14 cellular contexts compared by ENCODE assay signal in genomic region chr4:86586160-86586572, GRCh38. TPM values are rescaled to one million over a fixed set of nuclear protein-coding genes. Genes with fewer than 3 reads are reported as not detected.
DNase-seq lines count a peak whose midpoint lies in the region; ATAC-seq and TF ChIP-seq lines count a peak whose summit lies in the region.
"Had no signal": no experiment of that assay in that cellular context is flagged by ENCODE, and none has a peak within 500 bp of the region (broad histone marks: within the 10 kb centered on the region; RNA-seq: fewer than 3 reads in every experiment).

No MANE protein-coding gene starts in this region.

- H3K9me3 Mint-ChIP-seq in endodermal cell = no peaks in the 10 kb centered on the region
- no peaks in the 10 kb centered on the region for H3K9me3 Mint-ChIP-seq in naive B cell

- H3K27ac Mint-ChIP-seq in endodermal cell = no peak overlapping the region
- no peak overlapping the region for H3K27ac Mint-ChIP-seq in naive B cell

- H3K36me3 ChIP-seq in endodermal cell (ENCODE audit: control insufficient read depth, insufficient read depth, low read length) = no peaks in the 10 kb centered on the region

- no peaks in the 10 kb centered on the region for H3K36me3 Mint-ChIP-seq in endodermal cell (ENCODE audit: low read depth)
- H3K36me3 Mint-ChIP-seq in naive B cell = no peaks in the 10 kb centered on the region

- H3K4me1 ChIP-seq in endodermal cell (ENCODE audit: control insufficient read depth, insufficient read depth, low read length) = peaks cover 6% of the 10 kb centered on the region

- no peak for TF ChIP-seq CTCF in endodermal cell (conservative IDR thresholded peaks at IDR 0.05)

- peak; percentile 35 to 55 for ATAC-seq in naive B cell (ENCODE audit: low read depth in 2 of 2)

- H3K4me1 Mint-ChIP-seq in endodermal cell (peaks cover 31% of the 10 kb centered on the region), naive B cell (peaks cover 0 to 9% (median 0%) of the 10 kb centered on the region in 3 donors)

- no peak overlapping the region for H3K27ac ChIP-seq in endodermal cell (ENCODE audit: low read depth, low read length)
- H3K27ac ChIP-seq: KMS-11 had no signal

- H3K9ac ChIP-seq in endodermal cell (ENCODE audit: extremely low read depth, low read length, poor library complexity, severe bottlenecking) = no peak overlapping the region
- H3K9ac ChIP-seq: KMS-11 had no signal

- 45% methylated on average over 4 of the region's 4 CpGs; no CpG with 5 or more reads in 1 of the 2 experiments for WGBS in endodermal cell (ENCODE audit: insufficient coverage in 1 of 2, insufficient read length in 1 of 2), 2 experiments

- peak; percentile 15 for DNase-seq in ELF-1 (ENCODE audit: low read depth, low spot score)
- DNase-seq in NAMALWA (ENCODE audit: low spot score) = peak; percentile 4
- DNase-seq in endodermal cell = no peak
- no peak for DNase-seq in naive B cell
- no peak for DNase-seq in activated effector memory CD4-positive, alpha-beta T cell treated with Interleukin-2 at 50 U/mL for 16 hours
- no peak for DNase-seq in activated effector memory CD4-positive, alpha-beta T cell treated with anti-CD3 and anti-CD28 coated beads, Interleukin-2, amount 50 U/mL, for 16 hours
- no peak for DNase-seq in amygdala (lab: John Stamatoyannopoulos, UW)
- no peak for DNase-seq in NCI-H345 (lab: John Stamatoyannopoulos, UW)
- DNase-seq: activated CD4-positive, CD25-positive, alpha-beta regulatory T cell treated with anti-CD3 and anti-CD28 coated beads, Interleukin-2, amount 50 U/mL, for 72 hours; activated naive CD4-positive, alpha-beta T cell treated with anti-CD3 and anti-CD28 coated beads, Interleukin-2, amount 50 U/mL, for 16 hours; effector CD8-positive, alpha-beta T cell; NK-92 treated with Interleukin-12 subunit alpha and Interleukin-12 subunit beta, amount 100 ng/mL, for 24 hours; stimulated activated CD8-positive, alpha-beta memory T cell treated with anti-CD3 and anti-CD28 coated beads, Interleukin-4, amount 100 ng/mL, for 48 hours had no signal

- peak overlapping the region; percentile 9 for H3K4me3 ChIP-seq in endodermal cell (ENCODE audit: low read length)

- no peak overlapping the region for H3K4me3 Mint-ChIP-seq in endodermal cell
- no peak overlapping the region for H3K4me3 Mint-ChIP-seq in naive B cell

- H3K9me3 ChIP-seq in endodermal cell (ENCODE audit: control insufficient read depth, low read length) = no peaks in the 10 kb centered on the region

- H3K27me3 ChIP-seq in endodermal cell (ENCODE audit: control insufficient read depth, insufficient read depth, low read length, poor library complexity, severe bottlenecking) = peaks cover 30% of the 10 kb centered on the region

- H3K27me3 Mint-ChIP-seq in endodermal cell (ENCODE audit: insufficient read depth) = peaks cover 46% of the 10 kb centered on the region
- peaks cover 0 to 3% (median 0%) of the 10 kb centered on the region in 3 donors for H3K27me3 Mint-ChIP-seq in naive B cell

RNA-seq across cellular contexts. Expression of gene PTPN13, which starts 7.9 kb away (rescaled TPM):
- 100 to 1,000 TPM; 130 to 238 TPM for total RNA-seq in endodermal cell
- polyA plus RNA-seq in endodermal cell (2013, experiment 1 of 2) = 66.8 TPM
- polyA plus RNA-seq in endodermal cell (2013, experiment 2 of 2) = 65.2 TPM
- not detected for polyA plus RNA-seq in naive B cell (ENCODE audit: low read depth in 6 of 6)

Comparison
In these comparisons a context has a peak if more than half of its experiments do, and no peak if none do; other contexts are left out.
1. DNase-seq: peak in ELF-1 (single experiment) and NAMALWA (single experiment); none in endodermal cell (single experiment), naive B cell (single experiment), activated effector memory CD4-positive, alpha-beta T cell treated with Interleukin-2 at 50 U/mL for 16 hours (single experiment), activated effector memory CD4-positive, alpha-beta T cell treated with anti-CD3 and anti-CD28 coated beads, Interleukin-2, amount 50 U/mL, for 16 hours (single experiment), amygdala (0 of 56) and NCI-H345 (single experiment).